Comparison of ENCODE assay signal across 21 cellular contexts in genomic region chrX:20952180-20952579, GRCh38.
"Had no signal": no experiment of that assay in that cellular context is flagged by ENCODE, and none has a peak within 500 bp of the region (broad histone marks: within the 10 kb centered on the region; RNA-seq: fewer than 3 reads in every experiment).

No MANE protein-coding gene starts in this region.

- H3K36me3 Mint-ChIP-seq: immature natural killer cell; mesothelial cell of epicardium; naive B cell; natural killer cell; stimulated activated memory B cell treated with anti-CD40 and anti-IgM and Interleukin-4, amounts not matched to agents 10 μg/mL and 1 μg/mL and 100 μg/mL, for 72 hours had no signal

- H3K27me3 Mint-ChIP-seq: progenitor cell of endocrine pancreas; stimulated activated memory B cell treated with anti-CD40 and anti-IgM and Interleukin-4, amounts not matched to agents 10 μg/mL and 1 μg/mL and 100 μg/mL, for 72 hours; stimulated activated naive CD8-positive, alpha-beta T cell treated with anti-CD3 and anti-CD28 coated beads, Interleukin-15, amount 100 ng/mL, for 72 hours had no signal

- ATAC-seq: left colon; natural killer cell; right cardiac atrium; stimulated activated memory B cell treated with anti-CD40 and anti-IgM and Interleukin-4, amounts not matched to agents 10 μg/mL and 1 μg/mL and 100 μg/mL, for 72 hours; stimulated activated naive CD8-positive, alpha-beta T cell treated with anti-CD3 and anti-CD28 coated beads, Interleukin-15, amount 100 ng/mL, for 72 hours; upper lobe of right lung had no signal

- H3K27ac Mint-ChIP-seq: immature natural killer cell; naive B cell; natural killer cell; stimulated activated memory B cell treated with anti-CD40 and anti-IgM and Interleukin-4, amounts not matched to agents 10 μg/mL and 1 μg/mL and 100 μg/mL, for 72 hours; stimulated activated naive CD8-positive, alpha-beta T cell treated with anti-CD3 and anti-CD28 coated beads, Interleukin-15, amount 100 ng/mL, for 72 hours had no signal

- H3K9me3 Mint-ChIP-seq: mesothelial cell of epicardium; natural killer cell; stimulated activated memory B cell treated with anti-CD40 and anti-IgM and Interleukin-4, amounts not matched to agents 10 μg/mL and 1 μg/mL and 100 μg/mL, for 72 hours; stimulated activated naive CD8-positive, alpha-beta T cell treated with anti-CD3 and anti-CD28 coated beads, Interleukin-15, amount 100 ng/mL, for 72 hours had no signal

- H3K4me1 Mint-ChIP-seq: immature natural killer cell; naive B cell; natural killer cell; stimulated activated memory B cell treated with anti-CD40 and anti-IgM and Interleukin-4, amounts not matched to agents 10 μg/mL and 1 μg/mL and 100 μg/mL, for 72 hours; stimulated activated naive CD8-positive, alpha-beta T cell treated with anti-CD3 and anti-CD28 coated beads, Interleukin-15, amount 100 ng/mL, for 72 hours had no signal

- H3K4me3 Mint-ChIP-seq: immature natural killer cell; mesothelial cell of epicardium; naive B cell; natural killer cell; stimulated activated memory B cell treated with anti-CD40 and anti-IgM and Interleukin-4, amounts not matched to agents 10 μg/mL and 1 μg/mL and 100 μg/mL, for 72 hours; stimulated activated naive CD8-positive, alpha-beta T cell treated with anti-CD3 and anti-CD28 coated beads, Interleukin-15, amount 100 ng/mL, for 72 hours had no signal

- DNase-seq: hypothalamus; immature natural killer cell; kidney; left colon; left lung; mesendoderm; naive B cell; natural killer cell; ovary; retina; right cardiac atrium; small intestine; spleen; stimulated activated CD4-positive, alpha-beta T cell treated with anti-CD3 and anti-CD28 coated beads, Interleukin-4, amount 100 ng/mL, for 24 hours; stimulated activated naive CD4-positive, alpha-beta T cell treated with Interleukin-2 at 50 U/mL for 16 hours; stimulated activated naive CD8-positive, alpha-beta T cell treated with anti-CD3 and anti-CD28 coated beads, Interleukin-15, amount 100 ng/mL, for 72 hours; transverse colon; upper lobe of right lung had no signal
